11 cellular contexts compared by ENCODE assay signal in the genomic region with DNA sequence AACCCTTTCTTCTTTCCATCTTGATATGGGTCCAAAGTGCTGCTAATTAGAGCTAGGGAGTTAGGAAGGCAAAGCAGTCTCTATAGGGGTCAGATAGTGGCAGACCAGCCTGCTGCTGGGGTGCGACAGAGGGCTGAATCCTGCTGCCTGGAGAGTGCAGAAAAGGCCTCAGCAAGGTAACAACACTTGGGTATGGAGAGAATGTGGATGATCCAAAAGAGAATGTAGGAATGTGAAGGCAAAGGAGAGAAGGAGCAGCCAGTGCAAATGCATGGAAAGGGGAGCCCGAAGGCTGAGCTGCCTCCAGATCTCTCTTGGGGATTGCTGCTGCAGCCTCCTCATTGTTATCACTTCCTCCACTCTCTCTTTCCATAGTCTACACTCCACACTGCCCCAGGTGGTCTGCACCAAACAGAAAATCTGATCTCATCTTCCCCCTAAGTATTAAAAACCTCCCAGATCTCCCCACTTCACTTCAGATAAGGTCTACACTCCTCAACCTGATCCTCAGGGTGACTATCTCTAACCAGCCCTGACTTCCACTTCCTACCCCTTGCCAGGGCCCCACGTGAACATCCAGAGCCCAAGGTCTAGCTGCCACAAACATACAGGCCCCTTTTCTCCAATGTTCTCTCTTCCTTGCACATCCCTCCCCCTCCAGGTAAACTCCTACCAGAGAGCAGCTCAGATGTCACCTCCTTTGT. TPM values are rescaled to one million over a fixed set of nuclear protein-coding genes. Genes with fewer than 3 reads are reported as not detected.
A peak's percentile ranks its signal among the peaks of the same experiment; 100 is the strongest.
DNase-seq lines count a peak whose midpoint lies in the region; TF ChIP-seq lines count a peak whose summit lies in the region.
"Had no signal": no experiment of that assay in that cellular context is flagged by ENCODE, and none has a peak within 500 bp of the region (broad histone marks: within the 10 kb centered on the region; RNA-seq: fewer than 3 reads in every experiment).

No MANE protein-coding gene starts in this region.

- H3K27ac ChIP-seq in A673 (ENCODE audit: low read depth, low read length, poor library complexity, severe bottlenecking) (peak overlapping the region; percentile 80), HUES48 (ENCODE audit: low read depth, low read length) (peak overlapping the region; percentile 60), SJCRH30 (no peak overlapping the region)

- H3K27me3 ChIP-seq in A673 (replicated peaks; ENCODE audit: insufficient read depth, low read depth, low read length, poor library complexity) (no peaks in the 10 kb centered on the region), HUES48 (ENCODE audit: control insufficient read depth, insufficient read depth, low read length) (no peaks in the 10 kb centered on the region), SJCRH30 (no peaks in the 10 kb centered on the region)

- H3K4me1 Mint-ChIP-seq in nephron: peaks cover 77% of the 10 kb centered on the region

- TF ChIP-seq CTCF in A673 (conservative IDR thresholded peaks at IDR 0.05; ENCODE audit: low read depth, low read length) (0 out of 2 replicates have a peak, but pooled peaks have one; percentile 14), nephron (IDR thresholded peaks at IDR 0.05; ENCODE audit: unreplicated experiment in 3 of 3) (no peak)

- H3K36me3 ChIP-seq in A673 (ENCODE audit: insufficient read depth, low read length, poor library complexity, severe bottlenecking) (no peaks in the 10 kb centered on the region), HUES48 (ENCODE audit: control insufficient read depth, insufficient read depth, low read length) (no peaks in the 10 kb centered on the region), SJCRH30 (no peaks in the 10 kb centered on the region)

- peaks cover 4% of the 10 kb centered on the region for H3K27me3 Mint-ChIP-seq in nephron (ENCODE audit: low read depth)
- H3K27me3 Mint-ChIP-seq: memory B cell had no signal

- peaks cover 36% of the 10 kb centered on the region for H3K4me1 ChIP-seq in A673 (ENCODE audit: insufficient read depth, low read length, poor library complexity, severe bottlenecking)
- peaks cover 29% of the 10 kb centered on the region for H3K4me1 ChIP-seq in HUES48 (ENCODE audit: control insufficient read depth, insufficient read depth, low read length)
- H3K4me1 ChIP-seq in SJCRH30: peaks cover 58% of the 10 kb centered on the region

- no TSS peak for BruUV-seq in A673 (replicated peaks; lab: Mats Ljungman, UMichigan)

- intact Hi-C loops in A673 (cut with micrococcal nuclease; ENCODE audit: unreplicated experiment): no loop called here
- intact Hi-C loops in posterior cingulate gyrus (cut with DNase I): no loop called here

- H3K27ac Mint-ChIP-seq in nephron: peak overlapping the region; percentile 82 to 94 (median 90)
- H3K27ac Mint-ChIP-seq: activated naive CD4-positive, alpha-beta T cell treated with anti-CD3 and anti-CD28 coated beads for 36 hours; memory B cell had no signal

- H3K36me3 Mint-ChIP-seq in nephron (ENCODE audit: low read depth): no peaks in the 10 kb centered on the region

- H3K4me3 Mint-ChIP-seq in nephron: peak overlapping the region; percentile 3 to 22 (median 5)
- H3K4me3 Mint-ChIP-seq: activated naive CD4-positive, alpha-beta T cell treated with anti-CD3 and anti-CD28 coated beads for 36 hours; memory B cell had no signal

- H3K9ac ChIP-seq in HUES48 (ENCODE audit: low read depth, low read length): no peak overlapping the region

- POLR2A ChIA-PET in A673 (lab: Charles Lee; ENCODE audit: low non-redundant PET): no interaction called here

- CTCF ChIA-PET in A673 (lab: Charles Lee): interaction anchor here (0.5 to 0.7 kb wide), 2 partner anchors 24 to 58 kb away, joined by 3 read pairs; no protein-coding TSS in a partner anchor

- peak; percentile 81 for DNase-seq in A673 (ENCODE audit: low spot score)
- DNase-seq in cerebellar cortex (ENCODE audit: low spot score): peak; percentile 64
- no peak for DNase-seq in activated T-cell treated with anti-CD3 and anti-CD28 coated beads, Interleukin-2, amount 50 U/mL, for 48 hours
- DNase-seq in posterior cingulate gyrus: no peak
- DNase-seq in hepatic stellate cell (ENCODE audit: low spot score): no peak
- no peak for DNase-seq in SJCRH30
- DNase-seq: activated naive CD4-positive, alpha-beta T cell treated with anti-CD3 and anti-CD28 coated beads for 36 hours; NCI-H748 treated with DMSO at 0.1 percent for 48 hours had no signal

- H3K9me3 ChIP-seq in A673 (ENCODE audit: low read depth, low read length, poor library complexity, severe bottlenecking) (no peaks in the 10 kb centered on the region), HUES48 (ENCODE audit: control insufficient read depth, insufficient read depth, low read length) (no peaks in the 10 kb centered on the region), SJCRH30 (replicated peaks) (no peaks in the 10 kb centered on the region)

- no peaks in the 10 kb centered on the region for H3K9me3 Mint-ChIP-seq in nephron
- H3K9me3 Mint-ChIP-seq: activated naive CD4-positive, alpha-beta T cell treated with anti-CD3 and anti-CD28 coated beads for 36 hours; memory B cell had no signal

- H3K4me3 ChIP-seq in A673 (ENCODE audit: low read depth, low read length, poor library complexity, severe bottlenecking) (peak overlapping the region; percentile 11), HUES48 (ENCODE audit: low read depth, low read length) (no peak overlapping the region), SJCRH30 (no peak overlapping the region)

RNA-seq across cellular contexts. Expression of a gene that starts 28.8 kb away (rescaled TPM):
- 10.0 and 15.2 TPM in 2 replicates for total RNA-seq in A673 (2021)
- total RNA-seq in SJCRH30 (2014; rRNA removed; shearing (Covaris generic)): 22.3 and 30.0 TPM in 2 replicates

RNA-seq across cellular contexts. Expression of a gene that starts 29.2 kb away (rescaled TPM):
- 1.0 and 2.0 TPM in 2 replicates for total RNA-seq in A673 (2021)
- 0.66 and 0.89 TPM in 2 replicates for total RNA-seq in SJCRH30 (2014; rRNA removed; shearing (Covaris generic))

Comparison
In these comparisons a context has a peak if more than half of its experiments do, and no peak if none do; other contexts are left out.
1. DNase-seq: peak in A673 (single experiment) and cerebellar cortex (single experiment); none in activated T-cell treated with anti-CD3 and anti-CD28 coated beads, Interleukin-2, amount 50 U/mL, for 48 hours (0 of 2), posterior cingulate gyrus (0 of 10), hepatic stellate cell (single experiment) and SJCRH30 (0 of 2).